ENCODE assay signal across 17 cellular contexts in the genomic region with DNA sequence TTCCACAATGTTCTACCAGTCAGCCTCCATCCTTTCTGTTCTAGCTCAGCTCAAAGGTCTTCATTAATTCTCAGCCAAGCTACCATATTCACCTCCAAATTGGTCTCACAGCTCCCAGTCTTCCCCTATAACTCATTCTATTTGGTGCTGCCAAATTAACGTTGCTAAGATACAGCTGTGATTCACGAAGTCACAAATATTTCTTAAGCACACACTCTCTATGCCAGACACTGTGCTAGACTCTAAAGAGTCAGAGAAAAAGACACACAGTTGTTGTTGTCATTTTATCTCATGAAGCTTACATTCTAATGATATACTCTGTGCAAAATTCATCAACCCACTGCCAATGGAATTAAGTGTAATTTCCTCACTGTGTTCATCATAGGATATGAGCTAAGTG.
DNase-seq lines count a peak whose midpoint lies in the region; ATAC-seq and TF ChIP-seq lines count a peak whose summit lies in the region.
"Had no signal": no experiment of that assay in that cellular context is flagged by ENCODE, and none has a peak within 500 bp of the region (broad histone marks: within the 10 kb centered on the region; RNA-seq: fewer than 3 reads in every experiment).

No MANE protein-coding gene starts in this region.

- H3K27me3 ChIP-seq in GM23248 (replicated peaks; ENCODE audit: insufficient read depth) (no peaks in the 10 kb centered on the region), adipocyte (replicated peaks; ENCODE audit: control insufficient read depth, insufficient read depth, low read length) (no peaks in the 10 kb centered on the region)
- H3K27me3 ChIP-seq: upper lobe of left lung had no signal

- peaks cover 25% of the 10 kb centered on the region for H3F3A ChIP-seq in GM23248 (ENCODE audit: insufficient read depth)

- peak overlapping the region; percentile 25 for H3K27ac ChIP-seq in GM23248
- H3K27ac ChIP-seq: upper lobe of left lung had no signal

- peak overlapping the region; percentile 16 for H3K4me2 ChIP-seq in GM23248 (ENCODE audit: unreplicated experiment)

- no peak overlapping the region for H3K4me3 ChIP-seq in GM23248
- H3K4me3 ChIP-seq in adipocyte (ENCODE audit: low read length): no peak overlapping the region
- H3K4me3 ChIP-seq in fibroblast of pulmonary artery (replicated peaks; ENCODE audit: low read depth, low read length): no peak overlapping the region
- H3K4me3 ChIP-seq: upper lobe of left lung had no signal

- no peaks in the 10 kb centered on the region for H3K79me2 ChIP-seq in GM23248 (ENCODE audit: insufficient read depth)

- H3K9ac ChIP-seq in GM23248 (no peak overlapping the region), adipocyte (ENCODE audit: low read length) (no peak overlapping the region)

- H3K36me3 ChIP-seq in GM23248 (ENCODE audit: low read depth) (no peaks in the 10 kb centered on the region), adipocyte (ENCODE audit: control insufficient read depth, insufficient read depth, low read length, severe bottlenecking) (no peaks in the 10 kb centered on the region)
- H3K36me3 ChIP-seq: upper lobe of left lung had no signal

- ATAC-seq in GM21528 (IDR thresholded peaks at IDR 0.05; ENCODE audit: low FRiP score, unreplicated experiment): no peak
- ATAC-seq: activated T-cell treated with anti-CD3 and anti-CD28 coated beads, Interleukin-2, amount 50 U/mL, for 72 hours; esophagus mucosa; naive thymus-derived CD4-positive, alpha-beta T cell had no signal

- H2AFZ ChIP-seq in GM23248: no peak overlapping the region

- peaks cover 38% of the 10 kb centered on the region for H3K4me1 ChIP-seq in GM23248 (ENCODE audit: insufficient read depth)
- H3K4me1 ChIP-seq in adipocyte (ENCODE audit: control insufficient read depth, insufficient read depth, low read length): peaks cover 40% of the 10 kb centered on the region
- H3K4me1 ChIP-seq: upper lobe of left lung had no signal

- in situ Hi-C loops in GM23248 (cut with MboI): no loop called here
- in situ Hi-C loops in G401 (cut with HindIII; ENCODE audit: low sequenced_read_pairs): no loop called here

- H3K9me2 ChIP-seq in GM23248 (ENCODE audit: insufficient read depth): no peaks in the 10 kb centered on the region

- 2% methylated on average over 2 of the region's 2 CpGs for WGBS in GM23248 (ENCODE audit: low coverage in 1 of 2, low lambda C conversion rate in 2 of 2, missing lambda C conversion rate in 2 of 2), 2 experiments

- H4K20me1 ChIP-seq in GM23248 (ENCODE audit: insufficient read depth): no peaks in the 10 kb centered on the region

- TF ChIP-seq CTCF in fibroblast of pulmonary artery (IDR thresholded peaks at IDR 0.05; ENCODE audit: low read length, missing control alignments): no peak

- DNase-seq in A172 (ENCODE audit: low spot score) (peak; percentile 50), GM23248 (peak; percentile 78), adipocyte (ENCODE audit: low read depth) (peak; percentile 23), fibroblast of pulmonary artery (ENCODE audit: low read depth) (peak; percentile 74), G401 (ENCODE audit: low spot score) (no peak), NCI-H187 treated with DMSO at 0.1 percent for 48 hours (lab: John Stamatoyannopoulos, UW) (no peak)
- no peak for DNase-seq in activated naive CD4-positive, alpha-beta T cell (lab: John Stamatoyannopoulos, UW)
- DNase-seq: activated CD4-positive, alpha-beta T cell treated with anti-CD3 and anti-CD28 coated beads, Interleukin-2, amount 50 U/mL, for 4 hours; activated T-cell treated with anti-CD3 and anti-CD28 coated beads, Interleukin-2, amount 50 U/mL, for 72 hours; GF-D8; KBM-7; naive thymus-derived CD4-positive, alpha-beta T cell; NCI-H146; stimulated activated naive CD4-positive, alpha-beta T cell; upper lobe of left lung had no signal

- H3K9me3 ChIP-seq in GM23248 (ENCODE audit: low read depth) (no peaks in the 10 kb centered on the region), adipocyte (ENCODE audit: control insufficient read depth, low read length) (no peaks in the 10 kb centered on the region)
- H3K9me3 ChIP-seq: upper lobe of left lung had no signal

Comparison
In these comparisons a context has a peak if more than half of its experiments do, and no peak if none do; other contexts are left out.
1. DNase-seq: peak in A172 (single experiment), GM23248 (single experiment), adipocyte (single experiment) and fibroblast of pulmonary artery (single experiment); none in G401 (single experiment), activated naive CD4-positive, alpha-beta T cell (0 of 4) and NCI-H187 treated with DMSO at 0.1 percent for 48 hours (single experiment).